Comparison of ENCODE assay signal across 1 cellular context in genomic region chr1:198493324-198493723, GRCh38.
TF ChIP-seq lines count a peak whose summit lies in the region.

No MANE protein-coding gene starts in this region.

TF ChIP-seq in GM23338, 12 proteins besides CTCF, POLR2A, EP300 and RAD21 (continued from another document):
- no peak for TF ChIP-seq ZNF462 (CRISPR knock-in tag; IDR thresholded peaks at IDR 0.05)
- TF ChIP-seq POLR2AphosphoS5 (IDR thresholded peaks at IDR 0.05; ENCODE audit: low read depth), result no peak
